15 cellular contexts compared by ENCODE assay signal in the genomic region with DNA sequence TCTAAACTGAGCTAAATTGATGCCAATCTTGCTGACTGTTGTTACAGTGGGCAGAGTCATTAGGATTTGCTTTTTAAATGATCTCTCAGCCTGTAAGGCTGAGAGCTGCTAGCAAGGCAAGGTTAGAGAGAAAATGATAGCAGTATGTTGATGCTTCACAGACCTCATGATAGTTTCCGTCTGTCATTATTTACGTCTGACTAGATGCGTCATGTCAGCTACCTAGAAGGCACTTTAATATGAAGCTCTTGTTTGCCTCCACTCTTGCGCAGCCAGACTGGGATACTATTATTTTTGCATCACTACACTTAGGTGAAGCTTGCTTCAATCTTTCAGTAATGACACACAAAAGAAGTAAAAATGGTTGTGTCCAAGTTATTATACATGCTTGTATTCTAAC.
A peak's percentile ranks its signal among the peaks of the same experiment; 100 is the strongest.
DNase-seq lines count a peak whose midpoint lies in the region; TF ChIP-seq lines count a peak whose summit lies in the region.
"Had no signal": no experiment of that assay in that cellular context is flagged by ENCODE, and none has a peak within 500 bp of the region (broad histone marks: within the 10 kb centered on the region; RNA-seq: fewer than 3 reads in every experiment).

No MANE protein-coding gene starts in this region.

- no peak overlapping the region for H2BK15ac ChIP-seq in mesendoderm (replicated peaks; ENCODE audit: low read depth)

- H2BK5ac ChIP-seq in mesendoderm (ENCODE audit: low read length): no peak overlapping the region

- no peak overlapping the region for H3K4me2 ChIP-seq in parathyroid adenoma (ENCODE audit: low read length)
- no peak overlapping the region for H3K4me2 ChIP-seq in mesendoderm (ENCODE audit: low read length)
- H3K4me2 ChIP-seq: GM23338 had no signal

- TF ChIP-seq CTCF in VCaP (conservative IDR thresholded peaks at IDR 0.05) (no peak), parathyroid adenoma (IDR thresholded peaks at IDR 0.05) (no peak)

- no peak overlapping the region for H3K23ac ChIP-seq in mesendoderm (ENCODE audit: low read length)

- no CpG with 5 or more reads among the region's 4 CpGs for WGBS in mesendoderm (ENCODE audit: extremely low coverage, insufficient coverage, low lambda C conversion rate)

- H3K79me2 ChIP-seq in parathyroid adenoma (no peaks in the 10 kb centered on the region), mesendoderm (ENCODE audit: control insufficient read depth, insufficient read depth, low read length) (no peaks in the 10 kb centered on the region)

- H2AFZ ChIP-seq in parathyroid adenoma: peak overlapping the region; percentile 64
- H2AFZ ChIP-seq: GM23338 had no signal

- H4K8ac ChIP-seq in mesendoderm (ENCODE audit: low read depth, low read length): no peak overlapping the region

- peak; percentile 28 for DNase-seq in NCI-H748 (lab: John Stamatoyannopoulos, UW; ENCODE audit: unreplicated experiment)
- no peak for DNase-seq in NCI-H748 treated with DMSO at 0.1 percent for 48 hours (lab: John Stamatoyannopoulos, UW)
- no peak for DNase-seq in mesendoderm
- DNase-seq in NCI-H2171 treated with DMSO at 0.1 percent for 48 hours (lab: John Stamatoyannopoulos, UW): no peak
- DNase-seq: BE2C; C1 segment of cervical spinal cord; CD4-positive, CD25-positive, alpha-beta regulatory T cell; CD8-positive, alpha-beta memory T cell; DMS 273 treated with DMSO at 0.1 percent for 48 hours; DMS53; GF-D8; HCEC 1CT had no signal

- H3K9me3 ChIP-seq in parathyroid adenoma (ENCODE audit: control insufficient read depth, low read length): no peaks in the 10 kb centered on the region
- H3K9me3 ChIP-seq: BE2C had no signal

- no peak overlapping the region for H2AK5ac ChIP-seq in mesendoderm (ENCODE audit: low read length)

- H3K4ac ChIP-seq in mesendoderm (ENCODE audit: low read depth, low read length): no peak overlapping the region

- no peak overlapping the region for H3K18ac ChIP-seq in mesendoderm (ENCODE audit: low read length)

- H3K27me3 ChIP-seq in parathyroid adenoma (ENCODE audit: control insufficient read depth, insufficient read depth, low read length): no peaks in the 10 kb centered on the region
- no peaks in the 10 kb centered on the region for H3K27me3 ChIP-seq in mesendoderm (ENCODE audit: insufficient read depth, low read length, poor library complexity)
- H3K27me3 ChIP-seq: BE2C had no signal

- H3K56ac ChIP-seq in mesendoderm (ENCODE audit: low read length): no peak overlapping the region

- H3K36me3 ChIP-seq in parathyroid adenoma (ENCODE audit: control insufficient read depth, insufficient read depth, low read length) (no peaks in the 10 kb centered on the region), mesendoderm (ENCODE audit: control insufficient read depth, insufficient read depth, low read length) (no peaks in the 10 kb centered on the region)
- H3K36me3 ChIP-seq: BE2C had no signal

- H3K9ac ChIP-seq in parathyroid adenoma (no peak overlapping the region), mesendoderm (ENCODE audit: low read length) (no peak overlapping the region)

- H3K4me1 ChIP-seq in parathyroid adenoma (peaks cover 34% of the 10 kb centered on the region), mesendoderm (ENCODE audit: control insufficient read depth, low read depth, low read length) (no peaks in the 10 kb centered on the region)
- H3K4me1 ChIP-seq: BE2C had no signal

- H3K79me1 ChIP-seq in mesendoderm (ENCODE audit: low read length): no peaks in the 10 kb centered on the region

- H3K4me3 ChIP-seq in parathyroid adenoma (ENCODE audit: low read depth, low read length) (no peak overlapping the region), mesendoderm (ENCODE audit: low read length) (no peak overlapping the region)
- H3K4me3 ChIP-seq: GM23338 had no signal

- peak overlapping the region; percentile 20; the same call in 1 of the 2 replicates for H3K27ac ChIP-seq in VCaP
- H3K27ac ChIP-seq in parathyroid adenoma: peak overlapping the region; percentile 70
- no peak overlapping the region for H3K27ac ChIP-seq in mesendoderm (ENCODE audit: low read depth, low read length)

- no peak overlapping the region for H2BK120ac ChIP-seq in mesendoderm (ENCODE audit: low read depth, low read length)

- H4K5ac ChIP-seq in mesendoderm (ENCODE audit: low read length): no peak overlapping the region
